Comparison of ENCODE assay signal across 13 cellular contexts in the genomic region with DNA sequence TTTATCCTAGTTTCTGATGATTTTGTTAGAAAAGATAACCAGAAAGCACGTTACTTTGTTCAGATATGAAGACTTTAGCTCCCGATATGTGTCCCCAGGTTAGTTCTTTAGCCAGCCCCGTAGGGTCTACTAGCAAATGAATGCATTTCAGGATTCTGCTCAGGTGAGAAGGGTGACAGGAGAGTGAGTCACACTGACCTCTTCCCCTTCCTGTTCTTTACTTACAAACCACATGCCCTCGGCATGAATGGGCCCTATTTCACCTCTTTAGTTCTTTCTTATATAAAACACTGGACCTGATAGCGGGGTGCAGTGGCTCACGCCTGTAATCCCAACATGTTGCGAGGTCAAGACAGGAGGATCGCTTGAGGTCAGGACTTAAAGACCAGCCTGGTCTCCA.
DNase-seq lines count a peak whose midpoint lies in the region; ATAC-seq, FAIRE-seq and TF ChIP-seq lines count a peak whose summit lies in the region.
"Had no signal": no experiment of that assay in that cellular context is flagged by ENCODE, and none has a peak within 500 bp of the region (broad histone marks: within the 10 kb centered on the region; RNA-seq: fewer than 3 reads in every experiment).

No MANE protein-coding gene starts in this region.

- BruUV-seq in GM12878 (replicated peaks; lab: Mats Ljungman, UMichigan) = no TSS peak

- H3K36me3 Mint-ChIP-seq in activated CD8-positive, alpha-beta memory T cell treated with anti-CD3 and anti-CD28 coated beads, Interleukin-2, amount 10 ng/mL, durations not matched to agents 7 days and 5 days = no peaks in the 10 kb centered on the region
- H3K36me3 Mint-ChIP-seq in stimulated activated memory B cell treated with anti-CD40 and anti-IgM and Interleukin-4, amounts not matched to agents 10 μg/mL and 1 μg/mL and 100 μg/mL, for 72 hours = no peaks in the 10 kb centered on the region

- no peak for TF ChIP-seq CTCF in GM12878 (IDR thresholded peaks at IDR 0.05 in 2 of 3, conservative IDR thresholded peaks at IDR 0.05 in 1 of 3; ENCODE audit: control insufficient read depth in 2 of 3, extremely low read depth in 1 of 3, insufficient read depth in 1 of 3, low read depth in 3 of 3, low read length in 3 of 3)

- no peak for TF ChIP-seq EP300 in GM12878 (IDR thresholded peaks at IDR 0.05; ENCODE audit: borderline replicate concordance in 1 of 2, control insufficient read depth in 1 of 2, low read depth in 2 of 2, low read length in 2 of 2)

- peak; percentile 84 for ATAC-seq in activated CD8-positive, alpha-beta memory T cell treated with anti-CD3 and anti-CD28 coated beads, Interleukin-2, amount 10 ng/mL, durations not matched to agents 7 days and 5 days
- ATAC-seq in HG03095 (IDR thresholded peaks at IDR 0.05; ENCODE audit: unreplicated experiment) (peak; percentile 66), GM12878 (peak; percentile 87), HG03460 (IDR thresholded peaks at IDR 0.05; ENCODE audit: unreplicated experiment) (no peak), GM19023 (IDR thresholded peaks at IDR 0.05; ENCODE audit: unreplicated experiment) (no peak)
- ATAC-seq in stimulated activated memory B cell treated with anti-CD40 and anti-IgM and Interleukin-4, amounts not matched to agents 10 μg/mL and 1 μg/mL and 100 μg/mL, for 72 hours = peak; percentile 49

- no peaks in the 10 kb centered on the region for H3K9me3 Mint-ChIP-seq in activated CD8-positive, alpha-beta memory T cell treated with anti-CD3 and anti-CD28 coated beads, Interleukin-2, amount 10 ng/mL, durations not matched to agents 7 days and 5 days (ENCODE audit: low read depth)
- no peaks in the 10 kb centered on the region for H3K9me3 Mint-ChIP-seq in stimulated activated memory B cell treated with anti-CD40 and anti-IgM and Interleukin-4, amounts not matched to agents 10 μg/mL and 1 μg/mL and 100 μg/mL, for 72 hours

- WGBS in GM12878 (ENCODE audit: insufficient coverage, insufficient replicate concordance, low lambda C conversion rate, missing lambda C conversion rate) = 66% methylated on average over 8 of the region's 8 CpGs

- RAD21 ChIA-PET in GM12878 (lab: Charles Lee; ENCODE audit: unreplicated experiment) = no interaction called here

- H3K4me1 ChIP-seq in GM12878 (ENCODE audit: control insufficient read depth, insufficient read depth, low read length) = peaks cover 15% of the 10 kb centered on the region; the same call in 1 of the 2 replicates

- in situ Hi-C loops in GM12878 (cut with MboI) = no loop called here

- H3K4me1 Mint-ChIP-seq in activated CD8-positive, alpha-beta memory T cell treated with anti-CD3 and anti-CD28 coated beads, Interleukin-2, amount 10 ng/mL, durations not matched to agents 7 days and 5 days = peaks cover 31% of the 10 kb centered on the region
- peaks cover 20% of the 10 kb centered on the region for H3K4me1 Mint-ChIP-seq in stimulated activated memory B cell treated with anti-CD40 and anti-IgM and Interleukin-4, amounts not matched to agents 10 μg/mL and 1 μg/mL and 100 μg/mL, for 72 hours

- no peaks in the 10 kb centered on the region for H3K27me3 ChIP-seq in GM12878 (replicated peaks in 1 of 2; ENCODE audit: control insufficient read depth in 2 of 2, insufficient read depth in 2 of 2, low read length in 1 of 2)
- H3K27me3 ChIP-seq: tibial nerve had no signal

- no peak overlapping the region for H3K4me2 ChIP-seq in GM12878 (ENCODE audit: control insufficient read depth, insufficient read depth)

- peak; percentile 56 for DNase-seq in activated CD8-positive, alpha-beta memory T cell treated with anti-CD3 and anti-CD28 coated beads, Interleukin-2, amount 10 ng/mL, durations not matched to agents 7 days and 5 days
- DNase-seq in activated CD8-positive, alpha-beta memory T cell treated with anti-CD3 and anti-CD28 coated beads, Interleukin-2, amount 50 U/mL, for 4 hours = no peak
- DNase-seq in GM12878 (ENCODE audit: low read depth, low spot score) (no peak), erythroblast (lab: John Stamatoyannopoulos, UW) (no peak)
- DNase-seq: activated CD4-positive, alpha-beta T cell treated with anti-CD3 and anti-CD28 coated beads for 1 hour; NCI-H524 treated with DMSO at 0.1 percent for 48 hours had no signal

- TF ChIP-seq POLR2A in GM12878 (IDR thresholded peaks at IDR 0.05; ENCODE audit: low read depth, low read length) (no peak), erythroblast (IDR thresholded peaks at IDR 0.05; ENCODE audit: low read length) (no peak)

- H3K27ac ChIP-seq in GM12878 (ENCODE audit: control insufficient read depth, insufficient read depth) = no peak overlapping the region
- H3K27ac ChIP-seq: coronary artery, SK-N-MC, tibial nerve had no signal

- POLR2A ChIA-PET in GM12878 (lab: Charles Lee) = no interaction called here

- H3K27ac Mint-ChIP-seq in activated CD8-positive, alpha-beta memory T cell treated with anti-CD3 and anti-CD28 coated beads, Interleukin-2, amount 10 ng/mL, durations not matched to agents 7 days and 5 days = peak overlapping the region; percentile 44
- H3K27ac Mint-ChIP-seq in stimulated activated memory B cell treated with anti-CD40 and anti-IgM and Interleukin-4, amounts not matched to agents 10 μg/mL and 1 μg/mL and 100 μg/mL, for 72 hours = no peak overlapping the region

- H3K4me3 ChIP-seq in GM12878 = no peak overlapping the region
- H3K4me3 ChIP-seq: coronary artery, tibial nerve had no signal

- no peak for TF ChIP-seq RAD21 in GM12878 (IDR thresholded peaks at IDR 0.05; ENCODE audit: insufficient read depth, low read depth, low read length)

- H3K4me3 Mint-ChIP-seq in activated CD8-positive, alpha-beta memory T cell treated with anti-CD3 and anti-CD28 coated beads, Interleukin-2, amount 10 ng/mL, durations not matched to agents 7 days and 5 days = no peak overlapping the region
- H3K4me3 Mint-ChIP-seq in stimulated activated memory B cell treated with anti-CD40 and anti-IgM and Interleukin-4, amounts not matched to agents 10 μg/mL and 1 μg/mL and 100 μg/mL, for 72 hours = no peak overlapping the region

- CTCF ChIA-PET in activated CD8-positive, alpha-beta memory T cell treated with anti-CD3 and anti-CD28 coated beads, Interleukin-2, amount 10 ng/mL, durations not matched to agents 7 days and 5 days (lab: Charles Lee) = no interaction called here
- CTCF ChIA-PET in GM12878 (lab: Yijun Ruan, JAX) = interaction anchor here (1.5 kb wide), 1 partner anchor 138 kb away, joined by 4 read pairs; no protein-coding TSS in a partner anchor

- peak; percentile 59 for FAIRE-seq in GM12878 (lab: Jason Lieb, UNC)

- no peak overlapping the region for H3K9ac ChIP-seq in GM12878 (ENCODE audit: control insufficient read depth, insufficient read depth, low read length)

- intact Hi-C loops in GM12878 (cut with micrococcal nuclease; ENCODE audit: unreplicated experiment) = no loop called here

- no peaks in the 10 kb centered on the region for H3K9me3 ChIP-seq in GM12878 (replicated peaks; ENCODE audit: control insufficient read depth, insufficient read depth, low read length)
- H3K9me3 ChIP-seq: tibial nerve had no signal

- SMC1A ChIA-PET in GM12878 (lab: Charles Lee; ENCODE audit: uncharacterized antibody, unreplicated experiment) = interaction anchor here (1.2 to 1.3 kb wide), 2 partner anchors 10 to 11 kb away, joined by 3 to 4 read pairs; no protein-coding TSS in a partner anchor

- H2AFZ ChIP-seq in GM12878 (ENCODE audit: control insufficient read depth, low read depth, low read length) = peak overlapping the region; percentile 13

- no peaks in the 10 kb centered on the region for H4K20me1 ChIP-seq in GM12878 (ENCODE audit: control insufficient read depth, insufficient read depth)

- no peaks in the 10 kb centered on the region for H3K79me2 ChIP-seq in GM12878 (ENCODE audit: control insufficient read depth, insufficient read depth, low read length)

- no peaks in the 10 kb centered on the region for H3K36me3 ChIP-seq in GM12878 (ENCODE audit: control insufficient read depth in 2 of 2, insufficient read depth in 2 of 2, low read length in 1 of 2)
- H3K36me3 ChIP-seq: tibial nerve had no signal

- H3K27me3 Mint-ChIP-seq in activated CD8-positive, alpha-beta memory T cell treated with anti-CD3 and anti-CD28 coated beads, Interleukin-2, amount 10 ng/mL, durations not matched to agents 7 days and 5 days = peaks cover 31% of the 10 kb centered on the region
- H3K27me3 Mint-ChIP-seq in stimulated activated memory B cell treated with anti-CD40 and anti-IgM and Interleukin-4, amounts not matched to agents 10 μg/mL and 1 μg/mL and 100 μg/mL, for 72 hours = peaks cover 9% of the 10 kb centered on the region

TF ChIP-seq in GM12878, 131 proteins besides CTCF, POLR2A, EP300 and RAD21:
- no peak for TF ChIP-seq SREBF2 (IDR thresholded peaks at IDR 0.05; ENCODE audit: low read length)
- TF ChIP-seq BHLHE40 (IDR thresholded peaks at IDR 0.05; ENCODE audit: borderline replicate concordance in 1 of 2, low read depth in 2 of 2, low read length in 1 of 2) = peak in 1 of 2 experiments; percentile 19; a peak in 1 of 4 replicates
- TF ChIP-seq, protein P1, sequence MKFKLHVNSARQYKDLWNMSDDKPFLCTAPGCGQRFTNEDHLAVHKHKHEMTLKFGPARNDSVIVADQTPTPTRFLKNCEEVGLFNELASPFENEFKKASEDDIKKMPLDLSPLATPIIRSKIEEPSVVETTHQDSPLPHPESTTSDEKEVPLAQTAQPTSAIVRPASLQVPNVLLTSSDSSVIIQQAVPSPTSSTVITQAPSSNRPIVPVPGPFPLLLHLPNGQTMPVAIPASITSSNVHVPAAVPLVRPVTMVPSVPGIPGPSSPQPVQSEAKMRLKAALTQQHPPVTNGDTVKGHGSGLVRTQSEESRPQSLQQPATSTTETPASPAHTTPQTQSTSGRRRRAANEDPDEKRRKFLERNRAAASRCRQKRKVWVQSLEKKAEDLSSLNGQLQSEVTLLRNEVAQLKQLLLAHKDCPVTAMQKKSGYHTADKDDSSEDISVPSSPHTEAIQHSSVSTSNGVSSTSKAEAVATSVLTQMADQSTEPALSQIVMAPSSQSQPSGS (IDR thresholded peaks at IDR 0.05; ENCODE audit: low read length) = no peak
- TF ChIP-seq RUNX3 (IDR thresholded peaks at IDR 0.05; ENCODE audit: low read length) = peak; percentile 74
- no peak for TF ChIP-seq CHD4 (IDR thresholded peaks at IDR 0.05)
- TF ChIP-seq SPI1 (IDR thresholded peaks at IDR 0.05; ENCODE audit: borderline replicate concordance, insufficient read depth, low read depth, low read length) = peak; percentile 34; the same call in 1 of the 2 replicates
TF ChIP-seq in GM12878: peak in this region for 3.

Comparison
In these comparisons a context has a peak if more than half of its experiments do, and no peak if none do; other contexts are left out.
1. ATAC-seq: peak in activated CD8-positive, alpha-beta memory T cell treated with anti-CD3 and anti-CD28 coated beads, Interleukin-2, amount 10 ng/mL, durations not matched to agents 7 days and 5 days (single experiment), HG03095 (single experiment), GM12878 (single experiment) and stimulated activated memory B cell treated with anti-CD40 and anti-IgM and Interleukin-4, amounts not matched to agents 10 μg/mL and 1 μg/mL and 100 μg/mL, for 72 hours (single experiment); none in HG03460 (single experiment) and GM19023 (single experiment).